In the genomic region with DNA sequence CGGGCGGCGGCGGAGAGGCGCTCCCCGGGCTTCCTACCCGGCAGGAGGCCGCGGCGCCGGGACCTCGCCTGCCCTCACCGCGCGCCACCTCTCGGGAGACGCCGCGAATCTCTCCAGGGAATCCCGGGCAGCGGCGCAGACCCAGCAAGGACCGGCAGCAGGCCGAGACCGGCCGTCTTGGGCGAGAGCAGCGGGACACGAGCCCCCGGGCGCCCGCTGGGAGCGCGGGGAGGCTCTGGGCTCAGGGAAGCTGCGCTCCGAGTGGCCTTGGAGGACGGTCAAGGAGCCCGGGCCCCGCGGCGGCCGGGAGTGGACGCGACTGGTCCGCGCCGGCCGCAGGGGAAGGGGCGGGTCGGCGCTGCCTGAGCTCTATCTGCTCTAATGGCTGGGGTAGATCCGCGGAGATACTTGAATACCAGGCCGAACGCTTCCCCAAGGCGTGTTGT, we compare ENCODE assay signal across 1 cellular context.
TF ChIP-seq lines count a peak whose summit lies in the region.

No MANE protein-coding gene starts in this region.

TF ChIP-seq in IMR-90, 13 proteins besides CTCF, POLR2A, EP300 and RAD21 (continued from another document):
- TF ChIP-seq, protein P1, sequence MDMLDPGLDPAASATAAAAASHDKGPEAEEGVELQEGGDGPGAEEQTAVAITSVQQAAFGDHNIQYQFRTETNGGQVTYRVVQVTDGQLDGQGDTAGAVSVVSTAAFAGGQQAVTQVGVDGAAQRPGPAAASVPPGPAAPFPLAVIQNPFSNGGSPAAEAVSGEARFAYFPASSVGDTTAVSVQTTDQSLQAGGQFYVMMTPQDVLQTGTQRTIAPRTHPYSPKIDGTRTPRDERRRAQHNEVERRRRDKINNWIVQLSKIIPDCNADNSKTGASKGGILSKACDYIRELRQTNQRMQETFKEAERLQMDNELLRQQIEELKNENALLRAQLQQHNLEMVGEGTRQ (IDR thresholded peaks at IDR 0.05; ENCODE audit: low read depth, low read length), result no peak
- no peak for TF ChIP-seq CHD1 (IDR thresholded peaks at IDR 0.05; ENCODE audit: low read depth, low read length)
- no peak for TF ChIP-seq RCOR1 (IDR thresholded peaks at IDR 0.05; ENCODE audit: insufficient replicate concordance, low read length)
- no peak for TF ChIP-seq CEBPB (IDR thresholded peaks at IDR 0.05; ENCODE audit: low read depth, low read length)
- TF ChIP-seq MAFK (IDR thresholded peaks at IDR 0.05; ENCODE audit: low read depth, low read length), result no peak
- TF ChIP-seq RFX5 (IDR thresholded peaks at IDR 0.05; ENCODE audit: low read depth, low read length), result no peak
- no peak for TF ChIP-seq MAZ (IDR thresholded peaks at IDR 0.05; ENCODE audit: borderline replicate concordance, low read depth, low read length)
- TF ChIP-seq BHLHE40 (IDR thresholded peaks at IDR 0.05; ENCODE audit: low read depth, low read length), result no peak
- TF ChIP-seq FOS (IDR thresholded peaks at IDR 0.05; ENCODE audit: low read depth, low read length), result no peak
- no peak for TF ChIP-seq SMC3 (IDR thresholded peaks at IDR 0.05; ENCODE audit: low read depth, low read length)
